Comparison of ENCODE assay signal across 8 cellular contexts in the genomic region with DNA sequence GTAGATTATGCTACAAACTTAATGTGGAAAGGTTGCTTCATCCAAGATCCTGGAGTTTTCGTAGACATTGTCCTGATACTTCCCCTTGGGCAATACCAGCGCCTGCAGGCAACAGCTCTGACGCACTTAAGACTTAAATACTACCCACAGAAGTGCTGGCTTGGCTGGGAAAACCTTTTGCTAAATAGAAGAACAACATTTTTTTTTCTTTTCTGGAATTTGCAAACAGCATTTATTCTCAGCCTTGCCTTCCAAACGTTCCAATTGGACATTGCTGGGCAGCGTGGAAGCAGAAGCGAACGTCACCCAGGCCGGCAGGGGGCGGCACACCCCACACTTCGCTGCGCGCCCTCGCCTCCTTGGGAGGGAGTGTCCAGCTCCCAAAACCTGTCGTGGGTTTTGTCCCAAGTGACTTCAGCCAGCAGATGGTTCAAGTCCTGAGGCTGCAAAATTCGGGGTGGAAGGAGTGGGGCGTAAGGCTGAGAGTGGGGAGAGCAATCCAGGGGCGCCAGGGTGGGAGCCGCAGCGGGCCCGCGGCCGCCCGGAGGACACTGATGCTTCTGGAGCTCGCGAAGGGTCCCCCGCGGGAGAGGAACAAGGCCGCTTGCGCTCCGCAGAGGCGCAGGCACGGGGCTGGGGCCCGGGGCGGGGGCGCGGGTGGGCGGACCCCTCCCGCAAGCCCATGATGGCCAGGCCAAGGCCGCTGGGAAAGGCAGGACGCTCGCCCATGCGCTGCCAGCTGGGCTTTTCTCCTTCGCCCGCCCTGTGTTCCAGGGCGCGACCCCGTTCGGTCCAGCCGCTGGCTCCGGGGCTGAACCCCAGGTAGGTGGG.
DNase-seq lines count a peak whose midpoint lies in the region; ATAC-seq and TF ChIP-seq lines count a peak whose summit lies in the region.

No MANE protein-coding gene starts in this region.

- peaks cover 0 to 4% (median 3%) of the 10 kb centered on the region in 3 donors for H3K4me1 Mint-ChIP-seq in CD8-positive, alpha-beta memory T cell
- H3K4me1 Mint-ChIP-seq in activated naive CD4-positive, alpha-beta T cell treated with anti-CD3 and anti-CD28 coated beads, Interleukin-2, amount 50 U/mL, for 24 hours = no peaks in the 10 kb centered on the region
- peaks cover 6% of the 10 kb centered on the region for H3K4me1 Mint-ChIP-seq in glutamatergic neuron (ENCODE audit: low read depth, unreplicated experiment)

- no peaks in the 10 kb centered on the region for H3K36me3 ChIP-seq in CD8-positive, alpha-beta memory T cell (ENCODE audit: insufficient read depth, low read length)
- no peaks in the 10 kb centered on the region for H3K36me3 ChIP-seq in osteoblast (ENCODE audit: insufficient read depth, low read length)
- H3K36me3 ChIP-seq in thoracic aorta = no peaks in the 10 kb centered on the region

- peak overlapping the region; percentile 69 for H2AFZ ChIP-seq in osteoblast (ENCODE audit: low read length)

- H3K4me1 ChIP-seq in CD8-positive, alpha-beta memory T cell (ENCODE audit: insufficient read depth, low read length) = no peaks in the 10 kb centered on the region
- H3K4me1 ChIP-seq in osteoblast (ENCODE audit: insufficient read depth, low read length) (peaks cover 8% of the 10 kb centered on the region), thoracic aorta (ENCODE audit: control insufficient read depth in 1 of 2, low read depth in 2 of 2) (peaks cover 0 to 8% of the 10 kb centered on the region in 2 donors)

- H3K79me2 ChIP-seq in osteoblast (ENCODE audit: insufficient read depth, low read length) = no peaks in the 10 kb centered on the region

- CTCF ChIA-PET in CD8-positive, alpha-beta memory T cell (lab: Charles Lee) = interaction anchor here (0.8 to 14.1 kb wide), 11 partner anchors 13 to 463 kb away, joined by 3 to 151 read pairs (median 4); a partner anchor contains a TSS

- peak overlapping the region in 2 of 7 donors; percentile 25 to 74 for H3K4me3 Mint-ChIP-seq in CD8-positive, alpha-beta memory T cell
- peak overlapping the region; percentile 21 for H3K4me3 Mint-ChIP-seq in activated naive CD4-positive, alpha-beta T cell treated with anti-CD3 and anti-CD28 coated beads, Interleukin-2, amount 50 U/mL, for 24 hours
- peak overlapping the region; percentile 92 for H3K4me3 Mint-ChIP-seq in glutamatergic neuron (ENCODE audit: unreplicated experiment)

- H4K20me1 ChIP-seq in osteoblast (ENCODE audit: insufficient read depth, low read length) = no peaks in the 10 kb centered on the region

- peak in 4 of 5 donors; percentile 26 to 44 (median 43) for DNase-seq in CD8-positive, alpha-beta memory T cell
- peak; percentile 18 to 25 for DNase-seq in HL-60 (ENCODE audit: low read depth in 1 of 2, low spot score in 1 of 2)
- peak; percentile 68 for DNase-seq in SK-MEL-5 (ENCODE audit: low read depth, low spot score)
- DNase-seq in glutamatergic neuron = peak; percentile 93
- DNase-seq in osteoblast (ENCODE audit: insufficient read length, low spot score, missing footprints) = peak; percentile 96
- peak; percentile 13 for DNase-seq in thoracic aorta (ENCODE audit: low spot score)

- H3K4me2 ChIP-seq in osteoblast (ENCODE audit: insufficient read depth, low read length) = peak overlapping the region; percentile 79

- H3K36me3 Mint-ChIP-seq in CD8-positive, alpha-beta memory T cell = no peaks in the 10 kb centered on the region
- H3K36me3 Mint-ChIP-seq in activated naive CD4-positive, alpha-beta T cell treated with anti-CD3 and anti-CD28 coated beads, Interleukin-2, amount 50 U/mL, for 24 hours = no peaks in the 10 kb centered on the region
- no peaks in the 10 kb centered on the region for H3K36me3 Mint-ChIP-seq in glutamatergic neuron (ENCODE audit: unreplicated experiment)

- no peaks in the 10 kb centered on the region for H3K9me3 Mint-ChIP-seq in CD8-positive, alpha-beta memory T cell
- H3K9me3 Mint-ChIP-seq in activated naive CD4-positive, alpha-beta T cell treated with anti-CD3 and anti-CD28 coated beads, Interleukin-2, amount 50 U/mL, for 24 hours = no peaks in the 10 kb centered on the region
- H3K9me3 Mint-ChIP-seq in glutamatergic neuron (ENCODE audit: unreplicated experiment) = peaks cover 3% of the 10 kb centered on the region

- no peak overlapping the region for H3K27ac ChIP-seq in CD8-positive, alpha-beta memory T cell (ENCODE audit: low read depth, low read length)
- H3K27ac ChIP-seq in HL-60 (replicated peaks) (no peak overlapping the region), osteoblast (ENCODE audit: low read depth, low read length) (no peak overlapping the region), thoracic aorta (no peak overlapping the region)

- H3K27me3 Mint-ChIP-seq in CD8-positive, alpha-beta memory T cell = peaks cover 30 to 55% of the 10 kb centered on the region in 2 donors
- H3K27me3 Mint-ChIP-seq in activated naive CD4-positive, alpha-beta T cell treated with anti-CD3 and anti-CD28 coated beads, Interleukin-2, amount 50 U/mL, for 24 hours = peaks cover 30% of the 10 kb centered on the region
- H3K27me3 Mint-ChIP-seq in glutamatergic neuron (ENCODE audit: unreplicated experiment) = peaks cover 3% of the 10 kb centered on the region

- in situ Hi-C loops in SK-MEL-5 (cut with HindIII; ENCODE audit: low pct_unique_long_range_greater_than_20kb, low sequenced_read_pairs) = no loop called here

- TF ChIP-seq CTCF in HL-60 (IDR thresholded peaks at IDR 0.05; ENCODE audit: insufficient read depth, low read length) = peak; percentile 60
- TF ChIP-seq CTCF in glutamatergic neuron (IDR thresholded peaks at IDR 0.05; ENCODE audit: partially characterized antibody, unreplicated experiment) = peak; percentile 95
- peak; percentile 91 for TF ChIP-seq CTCF in osteoblast (IDR thresholded peaks at IDR 0.05; ENCODE audit: extremely low read depth, low read depth, low read length)
- TF ChIP-seq CTCF in thoracic aorta (IDR thresholded peaks at IDR 0.05) = peak; percentile 89

- ATAC-seq in GM19467 (IDR thresholded peaks at IDR 0.05; ENCODE audit: unreplicated experiment) (peak; percentile 85), thoracic aorta (ENCODE audit: insufficient number of reproducible peaks, low FRiP score, low read depth) (peak; percentile 92)

- peaks cover 3% of the 10 kb centered on the region for H3K27me3 ChIP-seq in CD8-positive, alpha-beta memory T cell (ENCODE audit: insufficient read depth, low read length, poor library complexity, severe bottlenecking)
- H3K27me3 ChIP-seq in HL-60 (ENCODE audit: insufficient read depth, poor library complexity, severe bottlenecking) (no peaks in the 10 kb centered on the region), osteoblast (ENCODE audit: insufficient read depth, low read length) (peaks cover 17% of the 10 kb centered on the region), thoracic aorta (replicated peaks; ENCODE audit: insufficient read depth) (no peaks in the 10 kb centered on the region)

- H3K27ac Mint-ChIP-seq in CD8-positive, alpha-beta memory T cell = no peak overlapping the region
- no peak overlapping the region for H3K27ac Mint-ChIP-seq in activated naive CD4-positive, alpha-beta T cell treated with anti-CD3 and anti-CD28 coated beads, Interleukin-2, amount 50 U/mL, for 24 hours
- H3K27ac Mint-ChIP-seq in glutamatergic neuron (ENCODE audit: unreplicated experiment) = peak overlapping the region; percentile 90

- POLR2A ChIA-PET in CD8-positive, alpha-beta memory T cell (lab: Charles Lee) = no interaction called here

- no peaks in the 10 kb centered on the region for H3K9me3 ChIP-seq in CD8-positive, alpha-beta memory T cell (ENCODE audit: low read length)
- no peaks in the 10 kb centered on the region for H3K9me3 ChIP-seq in osteoblast (ENCODE audit: low read depth, low read length)
- no peaks in the 10 kb centered on the region for H3K9me3 ChIP-seq in thoracic aorta

- H3K4me3 ChIP-seq in CD8-positive, alpha-beta memory T cell (ENCODE audit: low read length) = no peak overlapping the region
- H3K4me3 ChIP-seq in HL-60 (replicated peaks; ENCODE audit: insufficient read depth, low read length) = no peak overlapping the region
- H3K4me3 ChIP-seq in osteoblast (ENCODE audit: insufficient read depth, low read length) = peak overlapping the region; percentile 72
- peak overlapping the region; percentile 78 for H3K4me3 ChIP-seq in thoracic aorta

Comparison
In these comparisons a context has a peak if more than half of its experiments do, and no peak if none do; other contexts are left out.
1. DNase-seq: peak in every context shown above with its lines; median percentile 96 in osteoblast; 93 in glutamatergic neuron; 68 in SK-MEL-5; 43 in CD8-positive, alpha-beta memory T cell; 22 in HL-60; 13 in thoracic aorta.
2. H3K4me3 ChIP-seq: peak in osteoblast (single experiment) and thoracic aorta (single experiment); none in CD8-positive, alpha-beta memory T cell (single experiment) and HL-60 (single experiment).
3. Peak in every context shown above with its lines, with median percentiles within 50 percentile points of each other: CTCF ChIP-seq.